In genomic region chr1:226309398-226310122, GRCh38 we compare ENCODE assay signal across 1 cellular context.
A peak's percentile ranks its signal among the peaks of the same experiment; 100 is the strongest.
TF ChIP-seq lines count a peak whose summit lies in the region.

No MANE protein-coding gene starts in this region.

TF ChIP-seq in K562, 482 proteins besides CTCF, POLR2A, EP300 and RAD21 (continued from another document and continues in another):
- peak; percentile 82 for TF ChIP-seq TFAP4 (CRISPR knock-in tag; IDR thresholded peaks at IDR 0.05; ENCODE audit: borderline replicate concordance)
- TF ChIP-seq KLF16 (IDR thresholded peaks at IDR 0.05) = no peak
- TF ChIP-seq HNRNPUL1 (IDR thresholded peaks at IDR 0.05; ENCODE audit: low read length) = no peak
- peak; percentile 54 for TF ChIP-seq NKRF (IDR thresholded peaks at IDR 0.05; ENCODE audit: borderline replicate concordance)
- TF ChIP-seq ZFP30 (CRISPR knock-in tag; IDR thresholded peaks at IDR 0.05; ENCODE audit: borderline replicate concordance) = no peak
- TF ChIP-seq ZNF699 (CRISPR knock-in tag; IDR thresholded peaks at IDR 0.05; ENCODE audit: insufficient replicate concordance) = no peak
- peak; percentile 82; the same call in 1 of the 2 replicates for TF ChIP-seq ZNF76 (CRISPR knock-in tag; IDR thresholded peaks at IDR 0.05; ENCODE audit: borderline replicate concordance)
- TF ChIP-seq ZBTB11 (CRISPR knock-in tag; IDR thresholded peaks at IDR 0.05) = peak in 2 of 3 experiments; percentile 60 to 93; a peak in 3 of 6 replicates
- no peak for TF ChIP-seq SMAD1 (IDR thresholded peaks at IDR 0.05; ENCODE audit: low read depth, low read length, partially characterized antibody)
- no peak for TF ChIP-seq GTF2F1 (IDR thresholded peaks at IDR 0.05; ENCODE audit: low read depth, low read length)
- no peak for TF ChIP-seq DNMT1 (IDR thresholded peaks at IDR 0.05)
- TF ChIP-seq CBX2 (IDR thresholded peaks at IDR 0.05; ENCODE audit: insufficient read depth, low read length, poor library complexity, severe bottlenecking) = no peak
- no peak for TF ChIP-seq NR1H2 (CRISPR knock-in tag; IDR thresholded peaks at IDR 0.05)
- no peak for TF ChIP-seq YBX1 (IDR thresholded peaks at IDR 0.05)
- TF ChIP-seq NFRKB (IDR thresholded peaks at IDR 0.05; ENCODE audit: low read depth) = no peak
- TF ChIP-seq NR2F6 (CRISPR knock-in tag; IDR thresholded peaks at IDR 0.05) = no peak; the same call in 1 of the 2 replicates
- TF ChIP-seq THAP7 (CRISPR knock-in tag; IDR thresholded peaks at IDR 0.05) = no peak; the same call in 1 of the 2 replicates
- no peak for TF ChIP-seq IRF1 (CRISPR knock-in tag; IDR thresholded peaks at IDR 0.05; ENCODE audit: borderline replicate concordance)
- no peak for TF ChIP-seq ZNF384 (IDR thresholded peaks at IDR 0.05; ENCODE audit: low read depth, low read length)
- no peak for TF ChIP-seq RBM15 (IDR thresholded peaks at IDR 0.05; ENCODE audit: insufficient read depth, low read length)
- TF ChIP-seq SIRT6 (IDR thresholded peaks at IDR 0.05; ENCODE audit: low read depth, low read length) = no peak
- TF ChIP-seq ZNF717 (CRISPR knock-in tag; IDR thresholded peaks at IDR 0.05) = 0 out of 2 replicates have a peak, but pooled peaks have one; percentile 5
- no peak for TF ChIP-seq FOS (IDR thresholded peaks at IDR 0.05; ENCODE audit: extremely low read depth, insufficient read length)
- no peak for TF ChIP-seq ZNF780A (CRISPR knock-in tag; IDR thresholded peaks at IDR 0.05)
- no peak for TF ChIP-seq ZNF408 (CRISPR knock-in tag; IDR thresholded peaks at IDR 0.05; ENCODE audit: low read depth)
- no peak for TF ChIP-seq PKNOX1 (IDR thresholded peaks at IDR 0.05)
- TF ChIP-seq E2F1 (CRISPR knock-in tag; IDR thresholded peaks at IDR 0.05) = no peak
- TF ChIP-seq ZMIZ1 (IDR thresholded peaks at IDR 0.05; ENCODE audit: low read depth in 2 of 2, low read length in 2 of 2) = no peak
- TF ChIP-seq KLF10 (CRISPR knock-in tag; IDR thresholded peaks at IDR 0.05) = no peak
- TF ChIP-seq MYBL2 (IDR thresholded peaks at IDR 0.05; ENCODE audit: low read depth) = no peak
- TF ChIP-seq MYBL2 (CRISPR knock-in tag; IDR thresholded peaks at IDR 0.05; ENCODE audit: borderline replicate concordance) = no peak
- TF ChIP-seq POLR2H (tag; IDR thresholded peaks at IDR 0.05; ENCODE audit: low read depth) = 0 out of 2 replicates have a peak, but pooled peaks have one; percentile 82
- TF ChIP-seq ZC3H11A (IDR thresholded peaks at IDR 0.05; ENCODE audit: low read depth, low read length) = no peak
- TF ChIP-seq TAF9B (IDR thresholded peaks at IDR 0.05; ENCODE audit: partially characterized antibody) = no peak
- TF ChIP-seq COPS2 (conservative IDR thresholded peaks at IDR 0.05) = no peak
- no peak for TF ChIP-seq MEIS2 (IDR thresholded peaks at IDR 0.05; ENCODE audit: partially characterized antibody)
- no peak for TF ChIP-seq ZNF324 (CRISPR knock-in tag; IDR thresholded peaks at IDR 0.05)
- no peak for TF ChIP-seq HNRNPH1 (optimal IDR thresholded peaks at IDR 0.05; ENCODE audit: low read depth, low read length)
- TF ChIP-seq FOXM1 (IDR thresholded peaks at IDR 0.05; ENCODE audit: low read depth) = no peak
- no peak for TF ChIP-seq FOXM1 (CRISPR knock-in tag; IDR thresholded peaks at IDR 0.05; ENCODE audit: low read depth)
- TF ChIP-seq CLOCK (CRISPR knock-in tag; IDR thresholded peaks at IDR 0.05; ENCODE audit: borderline replicate concordance) = no peak
- TF ChIP-seq GATA2 (CRISPR knock-in tag; IDR thresholded peaks at IDR 0.05) = no peak
- peak; percentile 83 for TF ChIP-seq CXXC5 (CRISPR knock-in tag; IDR thresholded peaks at IDR 0.05)
- no peak for TF ChIP-seq ZNF79 (CRISPR knock-in tag; IDR thresholded peaks at IDR 0.05; ENCODE audit: low read depth)
- TF ChIP-seq GABPA (tag; conservative IDR thresholded peaks at IDR 0.05; ENCODE audit: low read depth) = peak; percentile 65
- no peak for TF ChIP-seq PCBP2 (IDR thresholded peaks at IDR 0.05; ENCODE audit: low read depth, low read length, poor library complexity, severe bottlenecking)
- no peak for TF ChIP-seq NR2C1 (IDR thresholded peaks at IDR 0.05)
- no peak for TF ChIP-seq NR2C1 (tag; IDR thresholded peaks at IDR 0.05)
- no peak for TF ChIP-seq NFE2 (IDR thresholded peaks at IDR 0.05; ENCODE audit: low read depth)
- TF ChIP-seq CEBPB (tag; IDR thresholded peaks at IDR 0.05) = peak; percentile 87
- TF ChIP-seq MAZ (CRISPR knock-in tag; conservative IDR thresholded peaks at IDR 0.05 in 1 of 2, IDR thresholded peaks at IDR 0.05 in 1 of 2) = peak in 1 of 2 experiments; percentile 70; a peak in 3 of 4 replicates
- TF ChIP-seq NFIC (IDR thresholded peaks at IDR 0.05) = no peak
